25 cellular contexts compared by ENCODE assay signal in the genomic region with DNA sequence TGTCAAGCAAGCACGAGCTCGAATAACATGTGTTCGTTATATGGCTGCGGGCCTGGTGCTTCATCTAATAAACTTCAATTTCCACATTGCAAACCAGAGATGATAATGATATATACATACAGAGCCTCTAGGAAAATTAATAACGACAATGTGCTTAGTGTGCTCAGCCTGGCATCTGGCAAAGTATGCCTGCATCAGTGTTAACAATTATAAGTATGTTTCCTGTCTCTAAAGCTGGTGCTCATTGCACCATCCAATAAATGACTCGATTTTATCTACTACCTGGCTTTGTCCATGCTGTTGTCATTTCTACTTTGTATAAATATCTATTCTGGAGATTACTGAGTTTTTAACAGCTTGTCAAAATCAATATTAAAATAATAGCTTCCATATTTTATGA.
"Had no signal": no experiment of that assay in that cellular context is flagged by ENCODE, and none has a peak within 500 bp of the region (broad histone marks: within the 10 kb centered on the region; RNA-seq: fewer than 3 reads in every experiment).

No MANE protein-coding gene starts in this region.

- H3K27me3 ChIP-seq: ovary, stomach, testis, thyroid gland, transverse colon, upper lobe of left lung, vagina had no signal

- ATAC-seq: left colon; natural killer cell treated with Interleukin-12 subunit alpha and Interleukin-12 subunit beta and Interleukin-15 and Interleukin-18, amount 100 ng/mL, for 72 hours; right cardiac atrium; sciatic nerve; stimulated activated effector memory CD8-positive, alpha-beta T cell treated with anti-CD3 and anti-CD28 coated beads, Interleukin-12 subunit alpha, Interleukin-12 subunit beta, amount 100 ng/mL, for 72 hours had no signal

- H3K27ac ChIP-seq: left ventricle myocardium inferior, ovary, skin epidermis, stomach, testis, thyroid gland, transverse colon, upper lobe of left lung, vagina had no signal

- H3K9me3 ChIP-seq: ovary, testis, thyroid gland, vagina had no signal

- DNase-seq: hypothalamus; immature natural killer cell; kidney; left colon; left ventricle myocardium inferior; mesendoderm; naive B cell; ovary; right cardiac atrium; stimulated activated CD4-positive, alpha-beta T cell treated with anti-CD3 and anti-CD28 coated beads, Interleukin-12 subunit alpha, Interleukin-12 subunit beta, amount 100 ng/mL, for 4 hours; stimulated activated CD4-positive, alpha-beta T cell treated with anti-CD3 and anti-CD28 coated beads, Interleukin-15, amount 100 ng/mL, for 24 hours; stimulated activated CD4-positive, alpha-beta T cell treated with anti-CD3 and anti-CD28 coated beads, Interleukin-4, amount 100 ng/mL, for 24 hours; stimulated activated naive CD4-positive, alpha-beta T cell treated with Interleukin-2 at 50 U/mL for 16 hours; stomach; testis; thyroid gland; transverse colon; upper lobe of left lung had no signal

- H3K4me1 ChIP-seq: left ventricle myocardium inferior, stomach, testis, thyroid gland, transverse colon, upper lobe of left lung, vagina had no signal

- FAIRE-seq: islet of Langerhans had no signal

- H3K4me3 ChIP-seq: left ventricle myocardium inferior, lung, ovary, skin epidermis, stomach, testis, thyroid gland, transverse colon, upper lobe of left lung, vagina had no signal

- H3K36me3 ChIP-seq: left ventricle myocardium inferior, ovary, stomach, thyroid gland, transverse colon, upper lobe of left lung, vagina had no signal
